ENCODE assay signal across 27 cellular contexts in genomic region chr3:81295906-81296305, GRCh38.
"Had no signal": no experiment of that assay in that cellular context is flagged by ENCODE, and none has a peak within 500 bp of the region (broad histone marks: within the 10 kb centered on the region; RNA-seq: fewer than 3 reads in every experiment).

No MANE protein-coding gene starts in this region.

- H3K9me3 Mint-ChIP-seq: nephron; stimulated activated memory B cell treated with anti-CD40 and anti-IgM and Interleukin-4, amounts not matched to agents 10 μg/mL and 1 μg/mL and 100 μg/mL, for 72 hours; WTC11 had no signal

- H3K4me1 Mint-ChIP-seq: activated CD8-positive, alpha-beta memory T cell treated with anti-CD3 and anti-CD28 coated beads, Interleukin-2, amount 10 ng/mL, durations not matched to agents 7 days and 5 days; nephron; stimulated activated memory B cell treated with anti-CD40 and anti-IgM and Interleukin-4, amounts not matched to agents 10 μg/mL and 1 μg/mL and 100 μg/mL, for 72 hours; stimulated activated naive CD8-positive, alpha-beta T cell treated with anti-CD3 and anti-CD28 coated beads, Interleukin-15, amount 100 ng/mL, for 72 hours; WTC11 had no signal

- H3K27me3 ChIP-seq: dorsolateral prefrontal cortex, neutrophil, ovary, thyroid gland had no signal

- H3K36me3 ChIP-seq: left ventricle myocardium inferior, neutrophil, ovary, thyroid gland had no signal

- H3K4me3 ChIP-seq: coronary artery, dorsolateral prefrontal cortex, left ventricle myocardium inferior, lung, ovary, skin epidermis, thyroid gland had no signal

- H3K27ac ChIP-seq: coronary artery, dorsolateral prefrontal cortex, left ventricle myocardium inferior, neutrophil, ovary, skin epidermis, thyroid gland had no signal

- H3K27ac Mint-ChIP-seq: activated CD8-positive, alpha-beta memory T cell treated with anti-CD3 and anti-CD28 coated beads, Interleukin-2, amount 10 ng/mL, durations not matched to agents 7 days and 5 days; activated CD8-positive, alpha-beta T cell treated with anti-CD3 and anti-CD28 coated beads, Interleukin-2, amount 10 ng/mL, durations not matched to agents 7 days and 5 days; activated naive CD4-positive, alpha-beta T cell treated with anti-CD3 and anti-CD28 coated beads, Interleukin-2, amount 50 U/mL, for 72 hours; nephron; progenitor cell of endocrine pancreas; stimulated activated memory B cell treated with anti-CD40 and anti-IgM and Interleukin-4, amounts not matched to agents 10 μg/mL and 1 μg/mL and 100 μg/mL, for 72 hours; stimulated activated naive CD8-positive, alpha-beta T cell treated with anti-CD3 and anti-CD28 coated beads, Interleukin-15, amount 100 ng/mL, for 72 hours; WTC11 had no signal

- ATAC-seq: activated CD8-positive, alpha-beta memory T cell treated with anti-CD3 and anti-CD28 coated beads, Interleukin-2, amount 10 ng/mL, durations not matched to agents 7 days and 5 days; activated CD8-positive, alpha-beta T cell treated with anti-CD3 and anti-CD28 coated beads, Interleukin-2, amount 10 ng/mL, durations not matched to agents 7 days and 5 days; activated naive CD4-positive, alpha-beta T cell treated with anti-CD3 and anti-CD28 coated beads, Interleukin-2, amount 50 U/mL, for 72 hours; sciatic nerve; stimulated activated memory B cell treated with anti-CD40 and anti-IgM and Interleukin-4, amounts not matched to agents 10 μg/mL and 1 μg/mL and 100 μg/mL, for 72 hours; stimulated activated naive CD8-positive, alpha-beta T cell treated with anti-CD3 and anti-CD28 coated beads, Interleukin-15, amount 100 ng/mL, for 72 hours; WTC11 had no signal

- H3K9me3 ChIP-seq: left ventricle myocardium inferior, neutrophil, ovary, thyroid gland had no signal

- H3K27me3 Mint-ChIP-seq: activated CD8-positive, alpha-beta memory T cell treated with anti-CD3 and anti-CD28 coated beads, Interleukin-2, amount 10 ng/mL, durations not matched to agents 7 days and 5 days; stimulated activated memory B cell treated with anti-CD40 and anti-IgM and Interleukin-4, amounts not matched to agents 10 μg/mL and 1 μg/mL and 100 μg/mL, for 72 hours; stimulated activated naive CD8-positive, alpha-beta T cell treated with anti-CD3 and anti-CD28 coated beads, Interleukin-15, amount 100 ng/mL, for 72 hours had no signal

- H3K4me3 Mint-ChIP-seq: activated CD8-positive, alpha-beta memory T cell treated with anti-CD3 and anti-CD28 coated beads, Interleukin-2, amount 10 ng/mL, durations not matched to agents 7 days and 5 days; activated CD8-positive, alpha-beta T cell treated with anti-CD3 and anti-CD28 coated beads, Interleukin-2, amount 10 ng/mL, durations not matched to agents 7 days and 5 days; nephron; stimulated activated memory B cell treated with anti-CD40 and anti-IgM and Interleukin-4, amounts not matched to agents 10 μg/mL and 1 μg/mL and 100 μg/mL, for 72 hours; stimulated activated naive CD8-positive, alpha-beta T cell treated with anti-CD3 and anti-CD28 coated beads, Interleukin-15, amount 100 ng/mL, for 72 hours; WTC11 had no signal

- H3K4me1 ChIP-seq: left ventricle myocardium inferior, thyroid gland had no signal

- DNase-seq: activated CD4-positive, alpha-beta T cell treated with anti-CD3 and anti-CD28 coated beads for 1 hour; activated CD8-positive, alpha-beta memory T cell treated with anti-CD3 and anti-CD28 coated beads, Interleukin-2, amount 10 ng/mL, durations not matched to agents 7 days and 5 days; activated CD8-positive, alpha-beta T cell treated with anti-CD3 and anti-CD28 coated beads, Interleukin-2, amount 10 ng/mL, durations not matched to agents 7 days and 5 days; activated naive CD4-positive, alpha-beta T cell; activated T-cell treated with anti-CD3 and anti-CD28 coated beads, Interleukin-2, amount 50 U/mL, for 48 hours; cerebellar nuclear complex; dorsolateral prefrontal cortex; effector memory CD4-positive, alpha-beta T cell; foreskin melanocyte; left ventricle myocardium inferior; ovary; retina; stimulated activated CD4-positive, alpha-beta T cell treated with anti-CD3 and anti-CD28 coated beads, Interleukin-4, amount 100 ng/mL, for 4 hours; stimulated activated CD8-positive, alpha-beta memory T cell treated with anti-CD3 and anti-CD28 coated beads, Interleukin-4, amount 100 ng/mL, for 48 hours; stimulated activated naive CD8-positive, alpha-beta T cell treated with anti-CD3 and anti-CD28 coated beads, Interleukin-15, amount 100 ng/mL, for 72 hours; T-helper 2 cell; thyroid gland had no signal

- H3K36me3 Mint-ChIP-seq: activated CD8-positive, alpha-beta memory T cell treated with anti-CD3 and anti-CD28 coated beads, Interleukin-2, amount 10 ng/mL, durations not matched to agents 7 days and 5 days; activated naive CD4-positive, alpha-beta T cell treated with anti-CD3 and anti-CD28 coated beads, Interleukin-2, amount 50 U/mL, for 72 hours; stimulated activated memory B cell treated with anti-CD40 and anti-IgM and Interleukin-4, amounts not matched to agents 10 μg/mL and 1 μg/mL and 100 μg/mL, for 72 hours; WTC11 had no signal
